ENCODE assay signal across 21 cellular contexts in genomic region chr9:78940121-78940855, GRCh38.
A peak's percentile ranks its signal among the peaks of the same experiment; 100 is the strongest.
DNase-seq lines count a peak whose midpoint lies in the region; ATAC-seq and TF ChIP-seq lines count a peak whose summit lies in the region.
"Had no signal": no experiment of that assay in that cellular context is flagged by ENCODE, and none has a peak within 500 bp of the region (broad histone marks: within the 10 kb centered on the region; RNA-seq: fewer than 3 reads in every experiment).

No MANE protein-coding gene starts in this region.

- H4K8ac ChIP-seq in mesendoderm (ENCODE audit: low read depth, low read length) = no peak overlapping the region

- CTCF ChIA-PET in mammary epithelial cell (lab: Charles Lee; ENCODE audit: low non-redundant PET) = no interaction called here

- TF ChIP-seq POLR2A in breast epithelium (IDR thresholded peaks at IDR 0.05) = no peak

- no peak overlapping the region for H3K23ac ChIP-seq in mesendoderm (ENCODE audit: low read length)

- H3K79me2 ChIP-seq in mammary epithelial cell (ENCODE audit: insufficient read depth, low read length) = no peaks in the 10 kb centered on the region
- H3K79me2 ChIP-seq in mesendoderm (ENCODE audit: control insufficient read depth, insufficient read depth, low read length) = no peaks in the 10 kb centered on the region

- H3K9ac ChIP-seq in mammary epithelial cell (ENCODE audit: insufficient read depth, low read length) = no peak overlapping the region
- H3K9ac ChIP-seq in mesendoderm (ENCODE audit: low read length) = no peak overlapping the region
- H3K9ac ChIP-seq: KMS-11 had no signal

- H2AK5ac ChIP-seq in mesendoderm (ENCODE audit: low read length) = no peak overlapping the region

- H3K18ac ChIP-seq in mesendoderm (ENCODE audit: low read length) = no peak overlapping the region

- H3K27ac ChIP-seq in mammary epithelial cell (ENCODE audit: insufficient read depth, low read depth, low read length) = no peak overlapping the region
- H3K27ac ChIP-seq in breast epithelium = no peak overlapping the region
- no peak overlapping the region for H3K27ac ChIP-seq in mesendoderm (ENCODE audit: low read depth, low read length)
- H3K27ac ChIP-seq: KMS-11 had no signal

- intact Hi-C loops in mammary epithelial cell (cut with micrococcal nuclease) = no loop called here
- intact Hi-C loops in breast epithelium (cut with DNase I; ENCODE audit: low total_unique reads) = no loop called here

- H3K56ac ChIP-seq in mesendoderm (ENCODE audit: low read length) = no peak overlapping the region

- dilution Hi-C loops in mammary epithelial cell (cut with HindIII; ENCODE audit: low sequenced_read_pairs) = no loop called here

- no peak overlapping the region for H2BK120ac ChIP-seq in mesendoderm (ENCODE audit: low read depth, low read length)

- H3K4me1 ChIP-seq in mammary epithelial cell (ENCODE audit: insufficient read depth, low read length) (no peaks in the 10 kb centered on the region), breast epithelium (no peaks in the 10 kb centered on the region), mesendoderm (ENCODE audit: control insufficient read depth, low read depth, low read length) (no peaks in the 10 kb centered on the region)

- H2BK5ac ChIP-seq in mesendoderm (ENCODE audit: low read length) = no peak overlapping the region

- ATAC-seq in GM19397 (IDR thresholded peaks at IDR 0.05; ENCODE audit: unreplicated experiment) (no peak), GM21390 (IDR thresholded peaks at IDR 0.05; ENCODE audit: unreplicated experiment) (no peak)
- ATAC-seq: GM12878, GM23338, PC-3 had no signal

- peak overlapping the region; percentile 10 for H2AFZ ChIP-seq in mammary epithelial cell (ENCODE audit: low read depth, low read length)
- H2AFZ ChIP-seq: GM23338 had no signal

- TF ChIP-seq CTCF in mammary epithelial cell (conservative IDR thresholded peaks at IDR 0.05 in 1 of 2, IDR thresholded peaks at IDR 0.05 in 1 of 2; ENCODE audit: extremely low read depth in 1 of 2, insufficient read depth in 1 of 2, low read depth in 1 of 2, low read length in 2 of 2) = no peak
- no peak for TF ChIP-seq CTCF in breast epithelium (IDR thresholded peaks at IDR 0.05)

- no peaks in the 10 kb centered on the region for H3K79me1 ChIP-seq in mesendoderm (ENCODE audit: low read length)

- H3K27me3 ChIP-seq in mammary epithelial cell (ENCODE audit: insufficient read depth, low read length) (no peaks in the 10 kb centered on the region), breast epithelium (no peaks in the 10 kb centered on the region), mesendoderm (ENCODE audit: insufficient read depth, low read length, poor library complexity) (no peaks in the 10 kb centered on the region)

- in situ Hi-C loops in mammary epithelial cell (cut with MboI; ENCODE audit: low sequenced_read_pairs in 2 of 2) = no loop called here

- peaks cover 2% of the 10 kb centered on the region for H3K9me3 ChIP-seq in mammary epithelial cell (replicated peaks; ENCODE audit: insufficient read depth, low read length)
- H3K9me3 ChIP-seq in breast epithelium = no peaks in the 10 kb centered on the region

- H3K4ac ChIP-seq in mesendoderm (ENCODE audit: low read depth, low read length) = no peak overlapping the region

- no peaks in the 10 kb centered on the region for H3K36me3 ChIP-seq in mammary epithelial cell (ENCODE audit: insufficient read depth, low read length)
- H3K36me3 ChIP-seq in breast epithelium = no peaks in the 10 kb centered on the region
- no peaks in the 10 kb centered on the region for H3K36me3 ChIP-seq in mesendoderm (ENCODE audit: control insufficient read depth, insufficient read depth, low read length)

- H3K4me2 ChIP-seq in mammary epithelial cell (ENCODE audit: insufficient read depth, low read depth, low read length) = no peak overlapping the region
- H3K4me2 ChIP-seq in mesendoderm (ENCODE audit: low read length) = no peak overlapping the region
- H3K4me2 ChIP-seq: GM23338, KMS-11 had no signal

- DNase-seq in mammary epithelial cell = no peak
- DNase-seq in breast epithelium (ENCODE audit: low spot score in 2 of 2) = no peak
- peak; percentile 51 for DNase-seq in amniotic epithelial cell (ENCODE audit: low read depth)
- DNase-seq in mesendoderm = peak; percentile 15
- no peak for DNase-seq in kidney tubule cell (ENCODE audit: low spot score)
- DNase-seq in DMS 273 (lab: John Stamatoyannopoulos, UW; ENCODE audit: unreplicated experiment) = no peak
- DNase-seq: 8988T, DMS53, EL, HCEC 1CT, NCI-H2081 treated with DMSO at 0.1 percent for 48 hours, NCI-H446 treated with DMSO at 0.1 percent for 48 hours, NCI-H526 treated with DMSO at 0.1 percent for 48 hours, PC-3, Right ventricle myocardium superior, SW 1271 had no signal

- no peak overlapping the region for H4K5ac ChIP-seq in mesendoderm (ENCODE audit: low read length)

- BruUV-seq in mammary epithelial cell (replicated peaks; lab: Mats Ljungman, UMichigan) = no TSS peak

- H4K20me1 ChIP-seq in mammary epithelial cell (ENCODE audit: insufficient read depth, low read length) = no peaks in the 10 kb centered on the region

- no peak overlapping the region for H2BK15ac ChIP-seq in mesendoderm (replicated peaks; ENCODE audit: low read depth)

- 100% methylated on average over 4 of the region's 4 CpGs for WGBS in mammary epithelial cell (ENCODE audit: low coverage, missing lambda C conversion rate)
- no CpG with 5 or more reads among the region's 4 CpGs for WGBS in mesendoderm (ENCODE audit: extremely low coverage, insufficient coverage, low lambda C conversion rate)

- H3K4me3 ChIP-seq in mammary epithelial cell (replicated peaks in 1 of 3; ENCODE audit: insufficient read depth in 1 of 3, low read depth in 2 of 3, low read length in 3 of 3) (no peak overlapping the region), breast epithelium (no peak overlapping the region), mesendoderm (ENCODE audit: low read length) (no peak overlapping the region)
- H3K4me3 ChIP-seq: GM12878, GM23338 had no signal

Comparison
In these comparisons a context has a peak if more than half of its experiments do, and no peak if none do; other contexts are left out.
1. DNase-seq: peak in amniotic epithelial cell (single experiment) and mesendoderm (single experiment); none in mammary epithelial cell (single experiment), breast epithelium (0 of 2), kidney tubule cell (single experiment) and DMS 273 (single experiment).